In the genomic region with DNA sequence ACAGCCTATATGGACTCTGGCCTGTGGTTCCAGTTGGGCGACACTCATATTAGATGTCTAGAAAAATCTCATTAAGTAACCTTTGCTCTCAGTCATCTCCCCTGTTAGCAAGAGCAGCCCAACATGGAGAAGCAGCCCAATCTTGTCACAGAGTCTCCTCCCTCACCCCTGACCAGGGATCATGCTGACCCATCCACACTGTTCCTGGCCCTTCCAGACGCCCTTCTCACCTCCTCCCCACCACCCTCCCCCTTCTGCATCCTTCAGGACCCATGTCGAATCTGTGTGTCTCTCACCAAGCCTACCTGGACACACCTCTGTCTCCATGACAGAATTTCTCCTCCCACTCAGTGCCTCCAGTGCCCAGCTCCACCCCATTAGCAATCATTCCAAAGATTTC, we compare ENCODE assay signal across 30 cellular contexts.
"Had no signal": no experiment of that assay in that cellular context is flagged by ENCODE, and none has a peak within 500 bp of the region (broad histone marks: within the 10 kb centered on the region; RNA-seq: fewer than 3 reads in every experiment).

No MANE protein-coding gene starts in this region.

- H3K27ac ChIP-seq: coronary artery, epithelial cell of prostate, heart right ventricle, neural progenitor cell, ovary, psoas muscle, sigmoid colon, testis, tibial artery, upper lobe of left lung had no signal

- H3K36me3 Mint-ChIP-seq: immature natural killer cell; mesothelial cell of epicardium; naive thymus-derived CD4-positive, alpha-beta T cell; neural progenitor cell; stimulated activated effector memory CD8-positive, alpha-beta T cell treated with anti-CD3 and anti-CD28 coated beads, Interleukin-12 subunit alpha, Interleukin-12 subunit beta, amount 100 ng/mL, for 72 hours had no signal

- H3K4me3 Mint-ChIP-seq: immature natural killer cell; mesothelial cell of epicardium; naive thymus-derived CD4-positive, alpha-beta T cell; nephron; neural progenitor cell; stimulated activated effector memory CD8-positive, alpha-beta T cell treated with anti-CD3 and anti-CD28 coated beads, Interleukin-12 subunit alpha, Interleukin-12 subunit beta, amount 100 ng/mL, for 72 hours had no signal

- DNase-seq: effector CD4-positive, alpha-beta T cell; foreskin fibroblast; glutamatergic neuron; heart right ventricle; hippocampal formation; immature natural killer cell; islet precursor cell; kidney glomerular epithelial cell; mesenchymal stem cell; naive thymus-derived CD4-positive, alpha-beta T cell; nucleus accumbens; ovary; posterior cingulate gyrus; psoas muscle; right cardiac atrium; sigmoid colon; stimulated activated CD4-positive, alpha-beta T cell treated with anti-CD3 and anti-CD28 coated beads, Interleukin-2, amount 100 ng/mL, for 24 hours; stimulated activated CD4-positive, alpha-beta T cell treated with anti-CD3 and anti-CD28 coated beads, Interleukin-4, amount 100 ng/mL, for 24 hours; stimulated activated naive CD8-positive, alpha-beta T cell treated with anti-CD3 and anti-CD28 coated beads, Interleukin-15, Interleukin-2, amounts not matched to agents 100 U/mL and 50 U/mL, for 24 hours; substantia nigra; testis; tibial artery; upper lobe of left lung had no signal

- H3K4me3 ChIP-seq: coronary artery, heart right ventricle, neural progenitor cell, ovary, psoas muscle, sigmoid colon, testis, tibial artery, upper lobe of left lung had no signal

- ATAC-seq: esophagus mucosa; heart right ventricle; naive thymus-derived CD4-positive, alpha-beta T cell; psoas muscle; right cardiac atrium; stimulated activated effector memory CD8-positive, alpha-beta T cell treated with anti-CD3 and anti-CD28 coated beads, Interleukin-12 subunit alpha, Interleukin-12 subunit beta, amount 100 ng/mL, for 72 hours; stimulated activated naive CD8-positive, alpha-beta T cell treated with anti-CD3 and anti-CD28 coated beads, Interleukin-15, Interleukin-2, amounts not matched to agents 100 U/mL and 50 U/mL, for 24 hours had no signal

- H3K27ac Mint-ChIP-seq: immature natural killer cell; mesothelial cell of epicardium; naive thymus-derived CD4-positive, alpha-beta T cell; nephron; neural progenitor cell; stimulated activated effector memory CD8-positive, alpha-beta T cell treated with anti-CD3 and anti-CD28 coated beads, Interleukin-12 subunit alpha, Interleukin-12 subunit beta, amount 100 ng/mL, for 72 hours had no signal

- H3K36me3 ChIP-seq: heart right ventricle, neural progenitor cell, ovary, sigmoid colon, tibial artery, upper lobe of left lung had no signal

- H3K9me3 Mint-ChIP-seq: immature natural killer cell; mesothelial cell of epicardium; naive thymus-derived CD4-positive, alpha-beta T cell; nephron; neural progenitor cell; stimulated activated effector memory CD8-positive, alpha-beta T cell treated with anti-CD3 and anti-CD28 coated beads, Interleukin-12 subunit alpha, Interleukin-12 subunit beta, amount 100 ng/mL, for 72 hours had no signal

- H3K4me1 ChIP-seq: psoas muscle, testis had no signal

- H3K4me1 Mint-ChIP-seq: nephron; stimulated activated effector memory CD8-positive, alpha-beta T cell treated with anti-CD3 and anti-CD28 coated beads, Interleukin-12 subunit alpha, Interleukin-12 subunit beta, amount 100 ng/mL, for 72 hours had no signal

- H3K9me3 ChIP-seq: heart right ventricle, ovary, psoas muscle, sigmoid colon, testis, tibial artery, upper lobe of left lung had no signal

- H3K27me3 ChIP-seq: neural progenitor cell, ovary, sigmoid colon, testis, upper lobe of left lung had no signal

- H3K9ac ChIP-seq: neural progenitor cell had no signal
